ENCODE assay signal across 7 cellular contexts in the genomic region with DNA sequence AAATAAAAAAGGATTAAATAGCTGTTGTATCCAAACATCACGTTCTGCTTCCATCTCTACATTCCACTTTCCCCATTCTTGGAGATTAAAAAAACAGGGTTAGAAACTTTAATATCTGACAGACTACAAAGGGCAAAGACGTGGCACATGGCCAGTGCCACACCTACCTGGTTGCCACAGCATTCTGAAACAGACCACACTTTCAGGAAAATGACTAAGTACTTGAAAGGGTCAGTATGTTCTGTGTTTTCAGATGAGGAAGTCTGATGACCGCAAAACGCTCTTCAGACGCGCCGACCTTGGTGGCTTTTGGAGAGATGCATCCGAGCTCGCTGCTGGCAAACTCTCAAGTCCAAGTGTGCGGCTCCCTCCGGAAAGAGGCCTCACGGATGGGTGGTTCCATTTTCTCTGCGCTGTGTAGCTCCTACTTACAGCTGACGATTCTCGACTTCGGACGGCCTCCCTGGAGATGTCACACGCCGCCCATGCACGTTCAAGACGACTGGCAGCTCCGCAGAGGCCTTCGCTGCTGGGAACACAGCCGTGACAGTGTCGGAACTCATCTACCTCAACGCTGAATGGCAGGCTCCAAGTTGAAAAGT. TPM values are rescaled to one million over a fixed set of nuclear protein-coding genes. Genes with fewer than 3 reads are reported as not detected.
DNase-seq lines count a peak whose midpoint lies in the region; ATAC-seq and TF ChIP-seq lines count a peak whose summit lies in the region.

No MANE protein-coding gene starts in this region.

- H3K36me3 ChIP-seq in left ventricle myocardium inferior (peaks cover 86% of the 10 kb centered on the region), thyroid gland (peaks cover 56 to 59% of the 10 kb centered on the region in 2 donors)

- H3K4me3 ChIP-seq in left ventricle myocardium inferior, result no peak overlapping the region
- no peak overlapping the region for H3K4me3 ChIP-seq in thyroid gland (replicated peaks in 1 of 3)

- H3K27ac Mint-ChIP-seq in T-helper 17 cell (peak overlapping the region; percentile 85), mesothelial cell of epicardium (no peak overlapping the region)

- H3K27me3 ChIP-seq in left ventricle myocardium inferior (ENCODE audit: low read depth) (no peaks in the 10 kb centered on the region), thyroid gland (no peaks in the 10 kb centered on the region)

- H3K27me3 Mint-ChIP-seq in T-helper 17 cell (no peaks in the 10 kb centered on the region), mesothelial cell of epicardium (ENCODE audit: low read depth) (no peaks in the 10 kb centered on the region)

- 45 to 60% methylated on average over 21 to 26 of the region's 26 CpGs for WGBS in thyroid gland, 2 donors

- DNase-seq in T-helper 17 cell (no peak), left ventricle myocardium inferior (peak; percentile 44), thyroid gland (peak; percentile 95 to 96), DMS79 (lab: John Stamatoyannopoulos, UW) (no peak), mesothelial cell of epicardium (ENCODE audit: low spot score in 2 of 2, unreplicated experiment in 2 of 2) (no peak)
- no peak for DNase-seq in stimulated activated CD4-positive, alpha-beta T cell treated with anti-CD3 and anti-CD28 coated beads, Interleukin-12 subunit alpha, Interleukin-12 subunit beta, amount 100 ng/mL, for 4 hours

- peak in 1 of 2 donors; percentile 31 for TF ChIP-seq POLR2A in thyroid gland (IDR thresholded peaks at IDR 0.05)

- H3K9me3 Mint-ChIP-seq in mesothelial cell of epicardium, result no peaks in the 10 kb centered on the region

- no peak overlapping the region for H3K4me3 Mint-ChIP-seq in T-helper 17 cell
- H3K4me3 Mint-ChIP-seq in mesothelial cell of epicardium, result no peak overlapping the region

- H3K4me1 Mint-ChIP-seq in T-helper 17 cell (peaks cover 7% of the 10 kb centered on the region), mesothelial cell of epicardium (no peaks in the 10 kb centered on the region)

- H3K27ac ChIP-seq in left ventricle myocardium inferior (replicated peaks) (peak overlapping the region; percentile 43), thyroid gland (peak overlapping the region; percentile 55 to 90 (median 83))

- intact Hi-C loops in left ventricle myocardium inferior (cut with micrococcal nuclease), result no loop called here
- intact Hi-C loops in thyroid gland (cut with DNase I), result no loop called here

- TF ChIP-seq CTCF in left ventricle myocardium inferior (IDR thresholded peaks at IDR 0.05; ENCODE audit: borderline replicate concordance) (no peak), thyroid gland (IDR thresholded peaks at IDR 0.05) (no peak), mesothelial cell of epicardium (IDR thresholded peaks at IDR 0.05; ENCODE audit: unreplicated experiment) (no peak)

- peaks cover 8% of the 10 kb centered on the region for H3K4me1 ChIP-seq in left ventricle myocardium inferior
- H3K4me1 ChIP-seq in thyroid gland, result peaks cover 0 to 16% of the 10 kb centered on the region in 2 donors

- ATAC-seq in HG03060 (IDR thresholded peaks at IDR 0.05; ENCODE audit: low read depth, unreplicated experiment) (peak; percentile 70), T-helper 17 cell (peak; percentile 62)

- H3K36me3 Mint-ChIP-seq in T-helper 17 cell (ENCODE audit: low read depth) (peaks cover 5% of the 10 kb centered on the region), mesothelial cell of epicardium (peaks cover 31% of the 10 kb centered on the region)

- H3K9me3 ChIP-seq in T-helper 17 cell (ENCODE audit: control insufficient read depth, low read length, poor library complexity, severe bottlenecking) (no peaks in the 10 kb centered on the region), left ventricle myocardium inferior (replicated peaks) (no peaks in the 10 kb centered on the region), thyroid gland (no peaks in the 10 kb centered on the region)

RNA-seq across cellular contexts. Expression of gene MAP1LC3B, which starts 15.5 kb away (rescaled TPM):
- 100 to 1,000 TPM in 1 of 2 donors, 10 to 100 TPM in 1; 90.6 to 102 TPM for total RNA-seq in T-helper 17 cell
- total RNA-seq in left ventricle myocardium inferior, result 131 TPM
- total RNA-seq in thyroid gland, result 10 to 100 TPM; 51.8 to 84.3 (median 67.3) TPM
- total RNA-seq in mesothelial cell of epicardium, result 39.6 to 41.6 TPM (median 41.2 TPM) in 3 replicates

RNA-seq across cellular contexts. Expression of gene FBXO31, which starts 24.0 kb away (rescaled TPM):
- total RNA-seq in T-helper 17 cell (10 to 100 TPM; 32.7 to 41.7 TPM), left ventricle myocardium inferior (74.5 TPM), thyroid gland (10 to 100 TPM; 23.8 to 62.5 (median 54.9) TPM), mesothelial cell of epicardium (37.0 to 38.1 TPM (median 37.3 TPM) in 3 replicates)

Comparison
In these comparisons a context has a peak if more than half of its experiments do, and no peak if none do; other contexts are left out.
1. DNase-seq: peak in left ventricle myocardium inferior (single experiment) and thyroid gland (2 of 2); none in T-helper 17 cell (0 of 3), DMS79 (single experiment), mesothelial cell of epicardium (0 of 2) and stimulated activated CD4-positive, alpha-beta T cell treated with anti-CD3 and anti-CD28 coated beads, Interleukin-12 subunit alpha, Interleukin-12 subunit beta, amount 100 ng/mL, for 4 hours (single experiment).